Comparison of ENCODE assay signal across 2 cellular contexts in the genomic region with DNA sequence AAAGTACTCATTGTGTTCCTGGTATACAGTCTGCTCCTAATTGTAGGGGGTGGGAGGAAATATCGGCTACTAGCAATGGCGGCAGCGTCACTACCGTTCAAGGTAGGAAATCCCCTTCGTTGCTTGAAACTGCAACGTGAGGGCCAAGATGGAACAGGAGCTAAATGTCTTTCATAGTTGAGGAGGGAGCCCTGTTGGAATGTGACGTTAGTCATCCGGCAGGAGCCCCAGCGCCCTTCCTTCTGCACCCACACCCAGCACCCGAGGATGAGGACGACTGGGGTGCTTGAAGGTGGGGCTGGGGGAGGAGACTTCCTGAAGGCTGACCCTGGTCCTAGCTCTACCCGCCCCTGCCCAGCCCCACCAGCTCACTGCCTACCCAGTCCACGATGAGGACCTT.
TF ChIP-seq lines count a peak whose summit lies in the region.

No MANE protein-coding gene starts in this region.

TF ChIP-seq in IMR-90, 13 proteins besides CTCF, POLR2A, EP300 and RAD21:
- TF ChIP-seq CHD1 (IDR thresholded peaks at IDR 0.05; ENCODE audit: low read depth, low read length) (no peak), FOS (IDR thresholded peaks at IDR 0.05; ENCODE audit: low read depth, low read length) (no peak), RCOR1 (IDR thresholded peaks at IDR 0.05; ENCODE audit: insufficient replicate concordance, low read length) (no peak), USF2 (IDR thresholded peaks at IDR 0.05; ENCODE audit: low read depth, low read length) (no peak), CEBPB (IDR thresholded peaks at IDR 0.05; ENCODE audit: low read depth, low read length) (no peak), RFX5 (IDR thresholded peaks at IDR 0.05; ENCODE audit: low read depth, low read length) (no peak), NFE2L2 (IDR thresholded peaks at IDR 0.05; ENCODE audit: low read depth, low read length) (no peak)

TF ChIP-seq in H1, 55 proteins besides CTCF, POLR2A, EP300 and RAD21:
- TF ChIP-seq SIRT6 (IDR thresholded peaks at IDR 0.05; ENCODE audit: low read length), result no peak
TF ChIP-seq in H1: peak in this region for 0.
